20 cellular contexts compared by ENCODE assay signal in the genomic region with DNA sequence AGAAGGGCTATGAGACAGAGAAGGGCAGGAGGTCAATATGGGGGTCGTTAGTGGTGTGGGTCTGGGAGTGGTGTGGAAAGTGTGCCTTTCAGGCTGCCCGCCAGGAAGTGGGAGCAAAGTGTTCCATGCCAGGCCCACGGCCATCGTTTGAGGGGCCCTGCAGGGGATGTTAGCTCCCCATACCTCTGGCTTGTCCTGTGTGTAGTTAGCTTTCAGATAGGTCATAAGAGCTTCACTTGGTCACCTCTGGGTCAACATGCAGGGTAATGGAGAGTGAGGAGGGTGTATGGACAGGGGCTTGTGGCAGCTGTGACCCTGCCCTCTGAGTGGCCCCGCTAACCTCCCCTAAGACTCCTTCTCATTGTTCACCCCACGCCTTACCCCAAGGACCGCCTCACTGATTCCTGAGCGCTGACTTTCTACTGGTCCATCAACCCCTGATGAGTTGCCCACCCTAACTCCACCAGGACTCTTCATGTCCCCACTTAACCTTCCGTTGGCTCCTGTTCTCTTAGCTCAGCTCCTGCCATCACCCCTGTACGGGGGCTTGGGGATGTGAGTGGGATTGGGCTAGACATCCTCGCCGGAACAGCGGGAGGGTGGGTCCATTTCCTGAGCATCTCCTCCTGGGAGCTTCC.
DNase-seq lines count a peak whose midpoint lies in the region; ATAC-seq and TF ChIP-seq lines count a peak whose summit lies in the region.
"Had no signal": no experiment of that assay in that cellular context is flagged by ENCODE, and none has a peak within 500 bp of the region (broad histone marks: within the 10 kb centered on the region; RNA-seq: fewer than 3 reads in every experiment).

No MANE protein-coding gene starts in this region.

- BruUV-seq in Panc1 (replicated peaks; lab: Mats Ljungman, UMichigan): no TSS peak

- H3K36me3 ChIP-seq in Panc1 (ENCODE audit: control insufficient read depth, insufficient read depth, low read length): no peaks in the 10 kb centered on the region
- no peaks in the 10 kb centered on the region for H3K36me3 ChIP-seq in neuronal stem cell (replicated peaks in 1 of 2; ENCODE audit: control insufficient read depth in 2 of 2, insufficient read depth in 2 of 2, low read length in 2 of 2)
- no peaks in the 10 kb centered on the region for H3K36me3 ChIP-seq in stomach
- H3K36me3 ChIP-seq: BE2C, BLaER1 had no signal

- no peaks in the 10 kb centered on the region for H3K79me1 ChIP-seq in neuronal stem cell (ENCODE audit: low read depth, low read length)

- no peak overlapping the region for H3K27ac Mint-ChIP-seq in nephron progenitor cell
- no peak overlapping the region for H3K27ac Mint-ChIP-seq in activated naive CD4-positive, alpha-beta T cell treated with anti-CD3 and anti-CD28 coated beads for 36 hours
- H3K27ac Mint-ChIP-seq: CD14-positive monocyte; CD4-positive, CD25-positive, alpha-beta regulatory T cell; CD8-positive, alpha-beta T cell had no signal

- H3K9me3 ChIP-seq in Panc1 (ENCODE audit: control insufficient read depth, insufficient read depth, low read depth, low read length) (no peaks in the 10 kb centered on the region), neuronal stem cell (replicated peaks in 1 of 2; ENCODE audit: control insufficient read depth in 2 of 2, insufficient read depth in 1 of 2, low read depth in 1 of 2, low read length in 2 of 2) (no peaks in the 10 kb centered on the region), stomach (no peaks in the 10 kb centered on the region)
- H3K9me3 ChIP-seq: BE2C, BLaER1, Caco-2 had no signal

- no peak overlapping the region for H2BK120ac ChIP-seq in neuronal stem cell (ENCODE audit: low read depth, low read length)

- peaks cover 15% of the 10 kb centered on the region for H3K27me3 Mint-ChIP-seq in nephron progenitor cell (ENCODE audit: low read depth, poor library complexity)
- H3K27me3 Mint-ChIP-seq in activated naive CD4-positive, alpha-beta T cell treated with anti-CD3 and anti-CD28 coated beads for 36 hours (ENCODE audit: low read depth): peaks cover 12% of the 10 kb centered on the region

- H3K23ac ChIP-seq in neuronal stem cell (ENCODE audit: low read depth, low read length, poor library complexity): no peak overlapping the region

- no CpG with 5 or more reads among the region's 13 CpGs for WGBS in neuronal stem cell (ENCODE audit: extremely low coverage in 2 of 2, insufficient read length in 2 of 2, insufficient replicate concordance in 1 of 2), 2 donors
- 80 to 89% (median 86%) methylated on average over 13 of the region's 13 CpGs for WGBS in stomach, 5 donors

- peaks cover 93% of the 10 kb centered on the region for H3K4me1 Mint-ChIP-seq in nephron progenitor cell
- no peaks in the 10 kb centered on the region for H3K4me1 Mint-ChIP-seq in activated naive CD4-positive, alpha-beta T cell treated with anti-CD3 and anti-CD28 coated beads for 36 hours (ENCODE audit: low read depth)
- H3K4me1 Mint-ChIP-seq: CD14-positive monocyte; CD4-positive, CD25-positive, alpha-beta regulatory T cell had no signal

- in situ Hi-C loops in Panc1 (cut with HindIII; ENCODE audit: low pct_unique_long_range_greater_than_20kb, low sequenced_read_pairs): no loop called here

- H4K8ac ChIP-seq in neuronal stem cell (ENCODE audit: low read depth, low read length): no peak overlapping the region

- DNase-seq in Panc1 (ENCODE audit: low read depth, low spot score) (no peak), nephron progenitor cell (no peak), neuronal stem cell (ENCODE audit: low spot score) (no peak), stomach (peak; percentile 16), medulla oblongata (ENCODE audit: extremely low spot score) (no peak)
- no peak for DNase-seq in activated naive CD4-positive, alpha-beta T cell treated with anti-CD3 and anti-CD28 coated beads for 36 hours
- DNase-seq: 8988T; ACHN; BE2C; C1 segment of cervical spinal cord; Caco-2; Calu3; CD4-positive, CD25-positive, alpha-beta regulatory T cell; CD8-positive, alpha-beta T cell; DMS79 treated with DMSO at 0.1 percent for 48 hours; GF-D8 had no signal

- peak overlapping the region; percentile 87 for H2AK5ac ChIP-seq in neuronal stem cell (ENCODE audit: low read depth, low read length)

- no peak overlapping the region for H2BK12ac ChIP-seq in neuronal stem cell (ENCODE audit: low read length)

- H3K4me3 ChIP-seq in Panc1 (ENCODE audit: low read depth in 2 of 2, low read length in 2 of 2): no peak overlapping the region
- no peak overlapping the region for H3K4me3 ChIP-seq in neuronal stem cell (ENCODE audit: low read length in 2 of 2)
- H3K4me3 ChIP-seq in stomach: no peak overlapping the region
- H3K4me3 ChIP-seq: BLaER1 had no signal

- H3K27me3 ChIP-seq in Panc1 (ENCODE audit: control insufficient read depth, insufficient read depth, low read length): no peaks in the 10 kb centered on the region
- peaks cover 0 to 12% (median 0%) of the 10 kb centered on the region in 3 experiments for H3K27me3 ChIP-seq in neuronal stem cell (ENCODE audit: control insufficient read depth in 3 of 3, insufficient read depth in 3 of 3, low read depth in 1 of 3, low read length in 3 of 3)
- H3K27me3 ChIP-seq in stomach: peaks cover 0 to 11% (median 0%) of the 10 kb centered on the region in 3 donors
- H3K27me3 ChIP-seq: BE2C, BLaER1 had no signal

- H3K36me3 Mint-ChIP-seq in nephron progenitor cell (ENCODE audit: low read depth): no peaks in the 10 kb centered on the region
- no peaks in the 10 kb centered on the region for H3K36me3 Mint-ChIP-seq in activated naive CD4-positive, alpha-beta T cell treated with anti-CD3 and anti-CD28 coated beads for 36 hours (ENCODE audit: low read depth)
- H3K36me3 Mint-ChIP-seq: CD14-positive monocyte; CD4-positive, CD25-positive, alpha-beta regulatory T cell; CD8-positive, alpha-beta T cell had no signal

- no peak overlapping the region for H4K91ac ChIP-seq in neuronal stem cell (ENCODE audit: low read depth, low read length, poor library complexity)

- H3K4ac ChIP-seq in neuronal stem cell (ENCODE audit: low read length): no peak overlapping the region

- peak overlapping the region; percentile 53 for H3K18ac ChIP-seq in neuronal stem cell (ENCODE audit: low read length)

- TF ChIP-seq CTCF in Panc1 (IDR thresholded peaks at IDR 0.05): no peak
- TF ChIP-seq CTCF in nephron progenitor cell (IDR thresholded peaks at IDR 0.05): no peak
- TF ChIP-seq CTCF in stomach (IDR thresholded peaks at IDR 0.05): no peak

- intact Hi-C loops in Panc1 (cut with micrococcal nuclease; ENCODE audit: unreplicated experiment) (no loop called here), stomach (cut with DNase I; ENCODE audit: low total_unique reads) (no loop called here)
- intact Hi-C loops in activated naive CD4-positive, alpha-beta T cell treated with anti-CD3 and anti-CD28 coated beads for 36 hours (cut with micrococcal nuclease): no loop called here

- H3K14ac ChIP-seq in neuronal stem cell (ENCODE audit: low read length): no peak overlapping the region

- H3K27ac ChIP-seq in Panc1 (ENCODE audit: low read length) (no peak overlapping the region), neuronal stem cell (replicated peaks; ENCODE audit: low read length) (no peak overlapping the region), stomach (no peak overlapping the region)
- H3K27ac ChIP-seq: BLaER1 had no signal

- POLR2A ChIA-PET in Panc1 (lab: Charles Lee): no interaction called here

- H3K4me2 ChIP-seq in neuronal stem cell (ENCODE audit: insufficient read depth, low read length, poor library complexity, severe bottlenecking): no peak overlapping the region
- H3K4me2 ChIP-seq: BLaER1 had no signal

- no peak overlapping the region for H3K9ac ChIP-seq in neuronal stem cell (ENCODE audit: low read depth, low read length, poor library complexity)
- H3K9ac ChIP-seq: BLaER1 had no signal

- no peak for TF ChIP-seq POLR2A in stomach (IDR thresholded peaks at IDR 0.05)

- ATAC-seq in Panc1: peak; percentile 52; the same call in 1 of the 2 replicates
- no peak for ATAC-seq in GM21786 (IDR thresholded peaks at IDR 0.05; ENCODE audit: unreplicated experiment)
- ATAC-seq in HG03565 (IDR thresholded peaks at IDR 0.05; ENCODE audit: unreplicated experiment): no peak
- ATAC-seq: CD8-positive, alpha-beta T cell had no signal

- no peaks in the 10 kb centered on the region for H3K4me1 ChIP-seq in Panc1 (ENCODE audit: control insufficient read depth, insufficient read depth, low read length)
- H3K4me1 ChIP-seq in neuronal stem cell (ENCODE audit: control insufficient read depth in 2 of 2, insufficient read depth in 1 of 2, low read depth in 1 of 2, low read length in 2 of 2): no peaks in the 10 kb centered on the region
- H3K4me1 ChIP-seq in stomach: no peaks in the 10 kb centered on the region
- H3K4me1 ChIP-seq: BE2C, BLaER1, Caco-2 had no signal

- no peak overlapping the region for H2AFZ ChIP-seq in neuronal stem cell (ENCODE audit: low read length)

- CTCF ChIA-PET in Panc1 (lab: Charles Lee): no interaction called here
- CTCF ChIA-PET in activated naive CD4-positive, alpha-beta T cell treated with anti-CD3 and anti-CD28 coated beads for 36 hours (lab: Charles Lee): no interaction called here

- no peaks in the 10 kb centered on the region for H3K9me3 Mint-ChIP-seq in nephron progenitor cell
- no peaks in the 10 kb centered on the region for H3K9me3 Mint-ChIP-seq in activated naive CD4-positive, alpha-beta T cell treated with anti-CD3 and anti-CD28 coated beads for 36 hours
- H3K9me3 Mint-ChIP-seq: CD4-positive, CD25-positive, alpha-beta regulatory T cell; CD8-positive, alpha-beta T cell had no signal

- no peak for TF ChIP-seq EP300 in stomach (IDR thresholded peaks at IDR 0.05)

- peak overlapping the region; percentile 63 for H2BK5ac ChIP-seq in neuronal stem cell (ENCODE audit: low read length)

- no peak overlapping the region for H2BK15ac ChIP-seq in neuronal stem cell (ENCODE audit: low read length)

- H3K4me3 Mint-ChIP-seq in nephron progenitor cell: peak overlapping the region; percentile 12
- H3K4me3 Mint-ChIP-seq in activated naive CD4-positive, alpha-beta T cell treated with anti-CD3 and anti-CD28 coated beads for 36 hours: no peak overlapping the region
- H3K4me3 Mint-ChIP-seq: CD14-positive monocyte; CD4-positive, CD25-positive, alpha-beta regulatory T cell; CD8-positive, alpha-beta T cell had no signal
